8 cellular contexts compared by ENCODE assay signal in the genomic region with DNA sequence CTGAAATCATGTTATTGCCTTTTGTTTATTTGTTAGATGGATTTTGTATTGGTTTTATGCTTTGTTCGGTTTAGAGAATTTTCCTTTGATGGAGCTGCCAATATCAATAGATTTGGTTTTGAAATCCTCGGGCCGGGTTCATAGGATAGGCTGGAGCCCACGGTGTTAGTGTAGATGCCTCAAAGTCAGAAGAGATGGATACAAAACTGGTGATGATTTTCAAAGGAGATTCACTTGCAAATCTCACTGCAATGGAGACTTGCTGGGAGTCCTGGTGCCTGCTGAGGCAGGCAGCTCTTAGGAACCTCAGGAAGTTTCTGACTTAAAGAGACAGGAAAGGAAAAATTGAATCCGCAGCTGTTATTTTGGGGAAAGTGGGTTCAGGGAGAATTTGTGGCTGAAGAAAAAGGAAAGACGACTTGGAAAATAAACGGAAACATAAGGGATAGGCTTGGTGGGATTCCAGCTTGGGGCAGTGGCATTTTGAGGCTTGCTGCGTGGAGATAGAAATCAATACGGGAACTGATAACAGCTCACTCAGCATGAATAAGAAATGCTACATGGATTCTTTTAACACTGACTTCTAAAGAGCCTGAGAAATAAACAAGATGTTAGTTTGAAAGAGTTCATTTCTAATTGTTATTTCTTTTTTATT.
A peak's percentile ranks its signal among the peaks of the same experiment; 100 is the strongest.
DNase-seq lines count a peak whose midpoint lies in the region; ATAC-seq and TF ChIP-seq lines count a peak whose summit lies in the region.

No MANE protein-coding gene starts in this region.

- no peak overlapping the region for H3K27ac ChIP-seq in CD8-positive, alpha-beta memory T cell (ENCODE audit: low read depth, low read length)
- no peak overlapping the region for H3K27ac ChIP-seq in SJSA1
- H3K27ac ChIP-seq in prostate gland: peak overlapping the region in 1 of 2 donors; percentile 74

- no peak for TF ChIP-seq CTCF in prostate gland (IDR thresholded peaks at IDR 0.05)

- peaks cover 11% of the 10 kb centered on the region for H3K4me1 ChIP-seq in CD8-positive, alpha-beta memory T cell (ENCODE audit: insufficient read depth, low read length)
- H3K4me1 ChIP-seq in SJSA1 (replicated peaks) (peaks cover 7% of the 10 kb centered on the region; the same call in 1 of the 2 replicates), prostate gland (replicated peaks) (no peaks in the 10 kb centered on the region)

- DNase-seq in CD8-positive, alpha-beta memory T cell: no peak
- DNase-seq in SJSA1 (ENCODE audit: low read depth in 1 of 2, low spot score in 2 of 2) (no peak), Right ventricle myocardium superior (no peak), prostate gland (ENCODE audit: low spot score) (no peak), NCI-H510A treated with DMSO at 0.1 percent for 48 hours (lab: John Stamatoyannopoulos, UW) (no peak), COLO668 (lab: John Stamatoyannopoulos, UW; ENCODE audit: unreplicated experiment) (no peak)
- no peak for DNase-seq in stimulated activated CD4-positive, alpha-beta T cell treated with anti-CD3 and anti-CD28 coated beads, Interleukin-1b, Interleukin-23, amount 100 ng/mL, for 48 hours

- WGBS in prostate gland: 15% methylated on average over 9 of the region's 9 CpGs

- H3K27me3 ChIP-seq in CD8-positive, alpha-beta memory T cell (ENCODE audit: insufficient read depth, low read length, poor library complexity, severe bottlenecking): peaks cover 14% of the 10 kb centered on the region
- H3K27me3 ChIP-seq in SJSA1 (replicated peaks): peaks cover 11% of the 10 kb centered on the region
- no peaks in the 10 kb centered on the region for H3K27me3 ChIP-seq in prostate gland (replicated peaks; ENCODE audit: insufficient read depth)

- intact Hi-C loops in Right ventricle myocardium superior (cut with DNase I): no loop called here
- intact Hi-C loops in prostate gland (cut with DNase I): no loop called here

- no peak overlapping the region for H3K4me3 ChIP-seq in CD8-positive, alpha-beta memory T cell (ENCODE audit: low read length)
- H3K4me3 ChIP-seq in SJSA1 (peak overlapping the region; percentile 38), prostate gland (peak overlapping the region; percentile 36 to 48)

- TF ChIP-seq POLR2A in prostate gland (IDR thresholded peaks at IDR 0.05): no peak

- peaks cover 24 to 30% (median 25%) of the 10 kb centered on the region in 3 donors for H3K4me1 Mint-ChIP-seq in CD8-positive, alpha-beta memory T cell

- H3K27me3 Mint-ChIP-seq in CD8-positive, alpha-beta memory T cell: peaks cover 19 to 51% of the 10 kb centered on the region in 2 donors

- CTCF ChIA-PET in CD8-positive, alpha-beta memory T cell (lab: Charles Lee): no interaction called here

- H3K9me3 Mint-ChIP-seq in CD8-positive, alpha-beta memory T cell: no peaks in the 10 kb centered on the region

- no peaks in the 10 kb centered on the region for H3K36me3 ChIP-seq in CD8-positive, alpha-beta memory T cell (ENCODE audit: insufficient read depth, low read length)
- H3K36me3 ChIP-seq in SJSA1: no peaks in the 10 kb centered on the region
- no peaks in the 10 kb centered on the region for H3K36me3 ChIP-seq in prostate gland

- POLR2A ChIA-PET in CD8-positive, alpha-beta memory T cell (lab: Charles Lee): no interaction called here

- no peaks in the 10 kb centered on the region for H3K36me3 Mint-ChIP-seq in CD8-positive, alpha-beta memory T cell

- H3K9me3 ChIP-seq in CD8-positive, alpha-beta memory T cell (ENCODE audit: low read length): no peaks in the 10 kb centered on the region
- H3K9me3 ChIP-seq in SJSA1 (replicated peaks) (no peaks in the 10 kb centered on the region), prostate gland (no peaks in the 10 kb centered on the region)

- ATAC-seq in Right ventricle myocardium superior (ENCODE audit: poor library complexity): peak; percentile 13
- no peak for ATAC-seq in GM21360 (IDR thresholded peaks at IDR 0.05; ENCODE audit: unreplicated experiment)

- H3K4me3 Mint-ChIP-seq in CD8-positive, alpha-beta memory T cell: peak overlapping the region; percentile 63 to 92 (median 86)

- H3K27ac Mint-ChIP-seq in CD8-positive, alpha-beta memory T cell: peak overlapping the region in 2 of 8 donors; percentile 13 to 27
